ENCODE assay signal across 1 cellular context in genomic region chr17:30824356-30825145, GRCh38.
TF ChIP-seq lines count a peak whose summit lies in the region.

Gene CRLF3, minus strand, starts transcription at chr17:30824692. Its CDS starts 41 bp downstream, at chr17:30824651.

TF ChIP-seq in HepG2, 621 proteins besides CTCF, POLR2A, EP300 and RAD21 (continued from another document and continues in another):
- TF ChIP-seq HMGXB3 (CRISPR knock-in tag; IDR thresholded peaks at IDR 0.05; ENCODE audit: borderline replicate concordance), result no peak
- TF ChIP-seq NR2C2 (CRISPR knock-in tag; IDR thresholded peaks at IDR 0.05; ENCODE audit: borderline replicate concordance), result peak; percentile 79; the same call in 1 of the 2 replicates
- peak; percentile 71 for TF ChIP-seq ZGPAT (CRISPR knock-in tag; IDR thresholded peaks at IDR 0.05)
- TF ChIP-seq NR2F2 (IDR thresholded peaks at IDR 0.05; ENCODE audit: borderline replicate concordance, low read depth), result no peak
- TF ChIP-seq KDM3A (CRISPR knock-in tag; IDR thresholded peaks at IDR 0.05; ENCODE audit: low read depth), result 0 out of 2 replicates have a peak, but pooled peaks have one; percentile 39
- no peak for TF ChIP-seq ZNF782 (CRISPR knock-in tag; IDR thresholded peaks at IDR 0.05; ENCODE audit: borderline replicate concordance)
- TF ChIP-seq RBM22 (optimal IDR thresholded peaks at IDR 0.05; ENCODE audit: low read length), result no peak
- no peak for TF ChIP-seq SNAPC2 (CRISPR knock-in tag; IDR thresholded peaks at IDR 0.05)
- no peak for TF ChIP-seq SMARCC2 (IDR thresholded peaks at IDR 0.05)
- no peak for TF ChIP-seq SMARCE1 (IDR thresholded peaks at IDR 0.05; ENCODE audit: borderline replicate concordance)
- TF ChIP-seq ATF5 (CRISPR knock-in tag; IDR thresholded peaks at IDR 0.05; ENCODE audit: low read depth), result no peak
- TF ChIP-seq KLF12 (CRISPR knock-in tag; IDR thresholded peaks at IDR 0.05; ENCODE audit: borderline replicate concordance), result peak; percentile 53; the same call in 1 of the 2 replicates
- no peak for TF ChIP-seq CREM (IDR thresholded peaks at IDR 0.05)
- TF ChIP-seq CREM (CRISPR knock-in tag; IDR thresholded peaks at IDR 0.05), result no peak
- no peak for TF ChIP-seq NKX3-1 (CRISPR knock-in tag; IDR thresholded peaks at IDR 0.05)
- no peak for TF ChIP-seq DDIT3 (CRISPR knock-in tag; IDR thresholded peaks at IDR 0.05)
- no peak; the same call in 1 of the 2 replicates for TF ChIP-seq FOXO1 (CRISPR knock-in tag; IDR thresholded peaks at IDR 0.05)
- TF ChIP-seq ZBTB44 (CRISPR knock-in tag; IDR thresholded peaks at IDR 0.05), result no peak
- TF ChIP-seq REXO4 (CRISPR knock-in tag; IDR thresholded peaks at IDR 0.05; ENCODE audit: borderline replicate concordance), result 0 out of 2 replicates have a peak, but pooled peaks have one; percentile 75
- no peak for TF ChIP-seq MYPOP (CRISPR knock-in tag; IDR thresholded peaks at IDR 0.05)
- TF ChIP-seq ZNF34 (CRISPR knock-in tag; IDR thresholded peaks at IDR 0.05; ENCODE audit: borderline replicate concordance), result 0 out of 2 replicates have a peak, but pooled peaks have one; percentile 64
- no peak for TF ChIP-seq NFYB (CRISPR knock-in tag; IDR thresholded peaks at IDR 0.05)
- TF ChIP-seq DMTF1 (CRISPR knock-in tag; IDR thresholded peaks at IDR 0.05), result no peak
- TF ChIP-seq YEATS4 (CRISPR knock-in tag; IDR thresholded peaks at IDR 0.05; ENCODE audit: borderline replicate concordance), result peak; percentile 41; the same call in 1 of the 2 replicates
- TF ChIP-seq ZNF136 (CRISPR knock-in tag; IDR thresholded peaks at IDR 0.05; ENCODE audit: low read depth), result no peak
- TF ChIP-seq ZNF44 (CRISPR knock-in tag; IDR thresholded peaks at IDR 0.05), result no peak
- no peak for TF ChIP-seq HNRNPH1 (optimal IDR thresholded peaks at IDR 0.05; ENCODE audit: low read depth, low read length)
- no peak for TF ChIP-seq IKZF4 (CRISPR knock-in tag; IDR thresholded peaks at IDR 0.05; ENCODE audit: borderline replicate concordance, low read depth, not compliant biosample characterization)
- no peak for TF ChIP-seq TAF15 (IDR thresholded peaks at IDR 0.05; ENCODE audit: low read depth, low read length, poor library complexity, severe bottlenecking)
- TF ChIP-seq ISL2 (CRISPR knock-in tag; IDR thresholded peaks at IDR 0.05), result no peak
- no peak for TF ChIP-seq NFKB2 (CRISPR knock-in tag; IDR thresholded peaks at IDR 0.05; ENCODE audit: borderline replicate concordance)
- TF ChIP-seq NR3C1 (CRISPR knock-in tag; IDR thresholded peaks at IDR 0.05), result no peak
- no peak for TF ChIP-seq BRF2 (CRISPR knock-in tag; IDR thresholded peaks at IDR 0.05)
- TF ChIP-seq ZFP36L1 (CRISPR knock-in tag; IDR thresholded peaks at IDR 0.05), result no peak
- TF ChIP-seq FOXA3 (CRISPR knock-in tag; IDR thresholded peaks at IDR 0.05), result peak; percentile 28; the same call in 1 of the 2 replicates
- no peak for TF ChIP-seq ARHGAP35 (CRISPR knock-in tag; IDR thresholded peaks at IDR 0.05; ENCODE audit: borderline replicate concordance)
- TF ChIP-seq ELF1 (CRISPR knock-in tag; IDR thresholded peaks at IDR 0.05), result peak; percentile 63; the same call in 1 of the 2 replicates
- TF ChIP-seq HNRNPK (IDR thresholded peaks at IDR 0.05; ENCODE audit: low read depth, low read length, poor library complexity, severe bottlenecking), result peak; percentile 94
- no peak for TF ChIP-seq RERE (CRISPR knock-in tag; IDR thresholded peaks at IDR 0.05; ENCODE audit: low read depth)
- peak; percentile 53; the same call in 1 of the 2 replicates for TF ChIP-seq ZNF564 (CRISPR knock-in tag; IDR thresholded peaks at IDR 0.05)
- TF ChIP-seq ZNF513 (CRISPR knock-in tag; conservative IDR thresholded peaks at IDR 0.05), result no peak
- TF ChIP-seq SRSF4 (IDR thresholded peaks at IDR 0.05; ENCODE audit: low read depth, low read length, poor library complexity, severe bottlenecking), result no peak
- peak; percentile 72 for TF ChIP-seq KAT8 (CRISPR knock-in tag; IDR thresholded peaks at IDR 0.05)
- no peak for TF ChIP-seq PITX1 (CRISPR knock-in tag; IDR thresholded peaks at IDR 0.05)
